Comparison of ENCODE assay signal across 27 cellular contexts in the genomic region with DNA sequence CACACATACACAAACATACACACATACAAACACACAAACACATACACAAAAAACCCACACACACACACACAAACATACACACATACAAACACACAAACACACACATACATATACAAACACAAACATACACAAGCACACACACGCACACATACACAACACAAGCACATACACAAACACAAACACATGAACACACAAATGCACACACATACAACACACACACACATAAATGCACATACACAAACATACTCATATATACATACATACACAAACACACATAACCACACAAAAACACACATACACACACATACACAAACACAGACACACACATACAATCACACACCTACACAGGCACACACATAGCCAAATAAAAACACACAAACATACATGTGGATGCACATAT. TPM values are rescaled to one million over a fixed set of nuclear protein-coding genes. Genes with fewer than 3 reads are reported as not detected.
"Had no signal": no experiment of that assay in that cellular context is flagged by ENCODE, and none has a peak within 500 bp of the region (broad histone marks: within the 10 kb centered on the region; RNA-seq: fewer than 3 reads in every experiment).

No MANE protein-coding gene starts in this region.

- H3K9me3 ChIP-seq: left ventricle myocardium inferior, neutrophil, right atrium auricular region, stomach, testis, thyroid gland, transverse colon, upper lobe of left lung had no signal

- H3K4me1 ChIP-seq: left ventricle myocardium inferior, neural progenitor cell, parathyroid adenoma, psoas muscle, right atrium auricular region, stomach, testis, thyroid gland, transverse colon, upper lobe of left lung had no signal

- H3K36me3 ChIP-seq: left ventricle myocardium inferior, neural progenitor cell, neutrophil, right atrium auricular region, stomach, thyroid gland, transverse colon, upper lobe of left lung had no signal

- H3K27ac ChIP-seq: hepatocyte, left ventricle myocardium inferior, neural progenitor cell, neutrophil, parathyroid adenoma, psoas muscle, right atrium auricular region, skin epidermis, stomach, testis, thyroid gland, transverse colon, upper lobe of left lung had no signal

- H3K27me3 ChIP-seq: hepatocyte, neural progenitor cell, right atrium auricular region, testis, thyroid gland, transverse colon, upper lobe of left lung had no signal

- H3K27me3 Mint-ChIP-seq: naive B cell had no signal

- H2AFZ ChIP-seq: hepatocyte, neural progenitor cell, parathyroid adenoma had no signal

- H3K27ac Mint-ChIP-seq: mesothelial cell of epicardium; natural killer cell; nephron progenitor cell; neural progenitor cell; stimulated activated naive B cell treated with anti-CD40 and anti-IgM and Interleukin-4, amounts not matched to agents 10 μg/mL and 1 μg/mL and 100 μg/mL, for 72 hours had no signal

- H3K4me3 Mint-ChIP-seq: mesothelial cell of epicardium; naive B cell; natural killer cell; nephron progenitor cell; neural progenitor cell; stimulated activated naive B cell treated with anti-CD40 and anti-IgM and Interleukin-4, amounts not matched to agents 10 μg/mL and 1 μg/mL and 100 μg/mL, for 72 hours had no signal

- H3K36me3 Mint-ChIP-seq: mesothelial cell of epicardium; naive B cell; natural killer cell; neural progenitor cell; stimulated activated naive B cell treated with anti-CD40 and anti-IgM and Interleukin-4, amounts not matched to agents 10 μg/mL and 1 μg/mL and 100 μg/mL, for 72 hours had no signal

- H3K4me1 Mint-ChIP-seq: mesothelial cell of epicardium; naive B cell; natural killer cell; nephron progenitor cell; neural progenitor cell; stimulated activated naive B cell treated with anti-CD40 and anti-IgM and Interleukin-4, amounts not matched to agents 10 μg/mL and 1 μg/mL and 100 μg/mL, for 72 hours had no signal

- DNase-seq: islet precursor cell; left ventricle myocardium inferior; mesendoderm; naive B cell; natural killer cell; nephron progenitor cell; occipital lobe; psoas muscle; stimulated activated CD4-positive, alpha-beta T cell treated with anti-CD3 and anti-CD28 coated beads, Interleukin-12 subunit alpha, Interleukin-12 subunit beta, amount 100 ng/mL, for 4 hours; stimulated activated CD4-positive, alpha-beta T cell treated with anti-CD3 and anti-CD28 coated beads, Interleukin-15, amount 100 ng/mL, for 24 hours; stimulated activated CD4-positive, alpha-beta T cell treated with anti-CD3 and anti-CD28 coated beads, Interleukin-2, amount 100 ng/mL, for 24 hours; stimulated activated CD4-positive, alpha-beta T cell treated with anti-CD3 and anti-CD28 coated beads, Interleukin-4, amount 100 ng/mL, for 1 hour; stimulated activated naive B cell treated with anti-CD40 and anti-IgM and Interleukin-4, amounts not matched to agents 10 μg/mL and 1 μg/mL and 100 μg/mL, for 72 hours; stimulated activated naive CD8-positive, alpha-beta T cell treated with anti-CD3 and anti-CD28 coated beads, Interleukin-15, Interleukin-2, amounts not matched to agents 100 U/mL and 50 U/mL, for 24 hours; stomach; testis; thyroid gland; transverse colon; upper lobe of left lung had no signal

- H3K79me2 ChIP-seq: hepatocyte, parathyroid adenoma had no signal

- H3K9ac ChIP-seq: neural progenitor cell, parathyroid adenoma had no signal

- H3K9me3 Mint-ChIP-seq: mesothelial cell of epicardium; naive B cell; natural killer cell; nephron progenitor cell; neural progenitor cell; stimulated activated naive B cell treated with anti-CD40 and anti-IgM and Interleukin-4, amounts not matched to agents 10 μg/mL and 1 μg/mL and 100 μg/mL, for 72 hours had no signal

- H3K4me3 ChIP-seq: hepatocyte, left ventricle myocardium inferior, lung, neural progenitor cell, psoas muscle, right atrium auricular region, skin epidermis, stomach, testis, thyroid gland, transverse colon, upper lobe of left lung had no signal

- H3K4me2 ChIP-seq: hepatocyte, neural progenitor cell had no signal

RNA-seq across cellular contexts. Expression of gene THBS2, which starts 30.3 kb away (rescaled TPM):
- total RNA-seq: natural killer cell had no signal
